In the genomic region with DNA sequence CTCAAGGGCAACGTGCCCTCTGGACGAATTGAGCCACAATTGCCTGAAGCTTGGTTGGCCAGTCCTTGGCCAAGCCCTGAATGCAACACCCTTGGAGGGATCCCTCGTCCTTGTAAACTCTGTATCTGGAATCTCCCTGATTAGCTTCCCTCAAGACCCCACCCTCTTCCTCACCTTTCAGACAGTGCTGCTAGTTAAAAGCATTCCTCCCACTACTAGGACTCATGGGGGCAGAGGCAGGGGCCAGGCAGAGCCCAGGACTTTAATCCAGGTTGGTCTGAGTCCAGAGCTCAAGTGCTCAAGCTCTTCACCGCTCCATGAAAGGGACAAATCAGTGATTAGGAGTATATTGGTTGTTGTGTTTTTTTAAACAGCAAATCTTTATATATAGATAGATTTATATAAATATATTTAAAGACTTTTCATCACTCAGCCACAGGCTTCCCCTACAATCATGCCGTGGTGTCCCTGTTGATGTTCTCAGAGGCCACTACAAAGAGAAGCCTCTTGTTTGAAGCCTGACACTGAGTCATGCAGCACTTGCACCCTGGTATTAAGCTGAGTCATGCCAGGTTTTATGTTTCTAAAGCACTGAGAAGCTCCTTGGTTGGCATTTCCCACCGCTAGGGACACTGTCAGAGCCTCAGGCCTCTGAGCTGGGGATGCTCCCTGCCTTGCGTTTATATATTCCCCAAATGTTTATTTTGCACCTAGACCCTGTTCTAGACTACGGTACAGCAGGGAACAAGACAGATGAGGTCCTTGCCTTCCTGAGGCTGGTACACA, we compare ENCODE assay signal across 17 cellular contexts. TPM values are rescaled to one million over a fixed set of nuclear protein-coding genes. Genes with fewer than 3 reads are reported as not detected.
DNase-seq lines count a peak whose midpoint lies in the region; ATAC-seq, FAIRE-seq and TF ChIP-seq lines count a peak whose summit lies in the region.
"Had no signal": no experiment of that assay in that cellular context is flagged by ENCODE, and none has a peak within 500 bp of the region (broad histone marks: within the 10 kb centered on the region; RNA-seq: fewer than 3 reads in every experiment).

No MANE protein-coding gene starts in this region.

- no peak overlapping the region for H3K27ac ChIP-seq in SK-N-SH (ENCODE audit: low read depth in 2 of 2, low read length in 1 of 2)
- H3K27ac ChIP-seq: gastroesophageal sphincter, left ventricle myocardium inferior, neural progenitor cell, RWPE1 had no signal

- H4K20me1 ChIP-seq in SK-N-SH (ENCODE audit: insufficient read depth) = no peaks in the 10 kb centered on the region

- H3K4me3 ChIP-seq in SK-N-SH (ENCODE audit: low read depth in 2 of 2, low read length in 1 of 2) = no peak overlapping the region
- H3K4me3 ChIP-seq: gastroesophageal sphincter, left ventricle myocardium inferior, neural progenitor cell had no signal

- no peak overlapping the region; the same call in 1 of the 2 replicates for H2AFZ ChIP-seq in SK-N-SH (ENCODE audit: low read depth)
- H2AFZ ChIP-seq: neural progenitor cell had no signal

- ATAC-seq in SK-N-SH treated with all-trans-retinoic acid at 6 μM for 48 hours (no peak), HG03108 (IDR thresholded peaks at IDR 0.05; ENCODE audit: unreplicated experiment) (no peak), GM21529 (IDR thresholded peaks at IDR 0.05; ENCODE audit: unreplicated experiment) (no peak)
- ATAC-seq: activated CD8-positive, alpha-beta memory T cell treated with anti-CD3 and anti-CD28 coated beads, Interleukin-2, amount 10 ng/mL, durations not matched to agents 7 days and 5 days; gastroesophageal sphincter had no signal

- no peaks in the 10 kb centered on the region for H3K27me3 ChIP-seq in SK-N-SH (ENCODE audit: insufficient read depth)
- H3K27me3 ChIP-seq: gastroesophageal sphincter, neural progenitor cell had no signal

- no peaks in the 10 kb centered on the region for H3K9me2 ChIP-seq in SK-N-SH

- no peaks in the 10 kb centered on the region for H3K9me3 ChIP-seq in SK-N-SH

- peak; percentile 25; the same call in 1 of the 2 replicates for TF ChIP-seq CTCF in SK-N-SH (IDR thresholded peaks at IDR 0.05)

- no peak for DNase-seq in SK-N-SH
- DNase-seq in RPMI7951 (ENCODE audit: low read depth) = peak; percentile 36
- peak; percentile 7 for DNase-seq in fibroblast of peridontal ligament (ENCODE audit: extremely low read depth)
- DNase-seq in urothelium cell line (ENCODE audit: low spot score) = peak; percentile 26
- no peak for DNase-seq in stimulated activated CD4-positive, alpha-beta T cell treated with anti-CD3 and anti-CD28 coated beads, Interleukin-15, amount 100 ng/mL, for 24 hours
- DNase-seq: activated CD8-positive, alpha-beta memory T cell treated with anti-CD3 and anti-CD28 coated beads, Interleukin-2, amount 10 ng/mL, durations not matched to agents 7 days and 5 days; activated naive CD8-positive, alpha-beta T cell treated with anti-CD3 and anti-CD28 coated beads, Interleukin-2, amount 10 ng/mL, durations not matched to agents 7 days and 5 days; left ventricle myocardium inferior; NCI-H2081; small intestine had no signal

- no peak overlapping the region for H3K4me2 ChIP-seq in SK-N-SH
- H3K4me2 ChIP-seq: neural progenitor cell had no signal

- no peaks in the 10 kb centered on the region for H3K79me2 ChIP-seq in SK-N-SH (ENCODE audit: insufficient read depth)

- no peaks in the 10 kb centered on the region for H3K36me3 ChIP-seq in SK-N-SH (replicated peaks in 1 of 2; ENCODE audit: control insufficient read depth in 1 of 2, insufficient read depth in 2 of 2, low read length in 1 of 2)
- H3K36me3 ChIP-seq: gastroesophageal sphincter, left ventricle myocardium inferior, neural progenitor cell had no signal

- no peaks in the 10 kb centered on the region; a peak in 1 of 4 replicates for H3K4me1 ChIP-seq in SK-N-SH (ENCODE audit: control insufficient read depth in 1 of 2, insufficient read depth in 2 of 2, low read depth in 1 of 2, low read length in 1 of 2)
- H3K4me1 ChIP-seq: neural progenitor cell had no signal

- FAIRE-seq in urothelium cell line (lab: Jason Lieb, UNC) = no peak
- FAIRE-seq: small intestine had no signal

- POLR2A ChIA-PET in SK-N-SH (lab: Yijun Ruan, JAX) = no interaction called here

- no peak overlapping the region for H3K9ac ChIP-seq in SK-N-SH
- H3K9ac ChIP-seq: neural progenitor cell had no signal

- 35% methylated on average over 8 of the region's 8 CpGs for WGBS in SK-N-SH (ENCODE audit: low lambda C conversion rate)

- no peaks in the 10 kb centered on the region for H3F3A ChIP-seq in SK-N-SH (replicated peaks; ENCODE audit: insufficient read depth)

- TF ChIP-seq RAD21 in SK-N-SH (IDR thresholded peaks at IDR 0.05; ENCODE audit: low read length) = no peak

- TF ChIP-seq EP300 in SK-N-SH (IDR thresholded peaks at IDR 0.05; ENCODE audit: borderline replicate concordance in 1 of 2, low read depth in 1 of 2, low read length in 1 of 2) = no peak

- CTCF ChIA-PET in SK-N-SH (lab: Yijun Ruan, JAX) = interaction anchor here (0.7 to 1.0 kb wide), 2 partner anchors 13 to 19 kb away, joined by 3 to 4 read pairs; no protein-coding TSS in a partner anchor

TF ChIP-seq in SK-N-SH, 30 proteins besides CTCF, POLR2A, EP300 and RAD21 (continues in another document):
- TF ChIP-seq, protein P1, sequence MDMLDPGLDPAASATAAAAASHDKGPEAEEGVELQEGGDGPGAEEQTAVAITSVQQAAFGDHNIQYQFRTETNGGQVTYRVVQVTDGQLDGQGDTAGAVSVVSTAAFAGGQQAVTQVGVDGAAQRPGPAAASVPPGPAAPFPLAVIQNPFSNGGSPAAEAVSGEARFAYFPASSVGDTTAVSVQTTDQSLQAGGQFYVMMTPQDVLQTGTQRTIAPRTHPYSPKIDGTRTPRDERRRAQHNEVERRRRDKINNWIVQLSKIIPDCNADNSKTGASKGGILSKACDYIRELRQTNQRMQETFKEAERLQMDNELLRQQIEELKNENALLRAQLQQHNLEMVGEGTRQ (IDR thresholded peaks at IDR 0.05; ENCODE audit: borderline replicate concordance, low read depth, low read length) = no peak
- TF ChIP-seq YY1 (IDR thresholded peaks at IDR 0.05; ENCODE audit: low read depth) (no peak), TAF1 (IDR thresholded peaks at IDR 0.05; ENCODE audit: borderline replicate concordance, low read depth, low read length) (no peak), MEF2A (IDR thresholded peaks at IDR 0.05; ENCODE audit: borderline replicate concordance, low read depth) (no peak)
- TF ChIP-seq, protein P2, sequence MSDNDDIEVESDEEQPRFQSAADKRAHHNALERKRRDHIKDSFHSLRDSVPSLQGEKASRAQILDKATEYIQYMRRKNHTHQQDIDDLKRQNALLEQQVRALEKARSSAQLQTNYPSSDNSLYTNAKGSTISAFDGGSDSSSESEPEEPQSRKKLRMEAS (IDR thresholded peaks at IDR 0.05; ENCODE audit: low read depth) = no peak

TF ChIP-seq in SK-N-SH treated with all-trans-retinoic acid at 6 μM for 48 hours, 23 proteins besides CTCF, POLR2A, EP300 and RAD21 (continues in another document):
- TF ChIP-seq ISL1 (CRISPR knock-in tag; IDR thresholded peaks at IDR 0.05) (no peak), SNAI2 (CRISPR knock-in tag; IDR thresholded peaks at IDR 0.05) (no peak), ZNF8 (CRISPR knock-in tag; IDR thresholded peaks at IDR 0.05) (no peak), OSR1 (CRISPR knock-in tag; IDR thresholded peaks at IDR 0.05) (no peak), TOX (CRISPR knock-in tag; IDR thresholded peaks at IDR 0.05; ENCODE audit: borderline replicate concordance) (no peak), CSDC2 (CRISPR knock-in tag; IDR thresholded peaks at IDR 0.05) (no peak), ZFP30 (CRISPR knock-in tag; IDR thresholded peaks at IDR 0.05) (no peak)
- TF ChIP-seq, protein P3, sequence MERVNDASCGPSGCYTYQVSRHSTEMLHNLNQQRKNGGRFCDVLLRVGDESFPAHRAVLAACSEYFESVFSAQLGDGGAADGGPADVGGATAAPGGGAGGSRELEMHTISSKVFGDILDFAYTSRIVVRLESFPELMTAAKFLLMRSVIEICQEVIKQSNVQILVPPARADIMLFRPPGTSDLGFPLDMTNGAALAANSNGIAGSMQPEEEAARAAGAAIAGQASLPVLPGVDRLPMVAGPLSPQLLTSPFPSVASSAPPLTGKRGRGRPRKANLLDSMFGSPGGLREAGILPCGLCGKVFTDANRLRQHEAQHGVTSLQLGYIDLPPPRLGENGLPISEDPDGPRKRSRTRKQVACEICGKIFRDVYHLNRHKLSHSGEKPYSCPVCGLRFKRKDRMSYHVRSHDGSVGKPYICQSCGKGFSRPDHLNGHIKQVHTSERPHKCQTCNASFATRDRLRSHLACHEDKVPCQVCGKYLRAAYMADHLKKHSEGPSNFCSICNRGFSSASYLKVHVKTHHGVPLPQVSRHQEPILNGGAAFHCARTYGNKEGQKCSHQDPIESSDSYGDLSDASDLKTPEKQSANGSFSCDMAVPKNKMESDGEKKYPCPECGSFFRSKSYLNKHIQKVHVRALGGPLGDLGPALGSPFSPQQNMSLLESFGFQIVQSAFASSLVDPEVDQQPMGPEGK (CRISPR knock-in tag; IDR thresholded peaks at IDR 0.05; ENCODE audit: borderline replicate concordance) = no peak
- TF ChIP-seq, protein P4, sequence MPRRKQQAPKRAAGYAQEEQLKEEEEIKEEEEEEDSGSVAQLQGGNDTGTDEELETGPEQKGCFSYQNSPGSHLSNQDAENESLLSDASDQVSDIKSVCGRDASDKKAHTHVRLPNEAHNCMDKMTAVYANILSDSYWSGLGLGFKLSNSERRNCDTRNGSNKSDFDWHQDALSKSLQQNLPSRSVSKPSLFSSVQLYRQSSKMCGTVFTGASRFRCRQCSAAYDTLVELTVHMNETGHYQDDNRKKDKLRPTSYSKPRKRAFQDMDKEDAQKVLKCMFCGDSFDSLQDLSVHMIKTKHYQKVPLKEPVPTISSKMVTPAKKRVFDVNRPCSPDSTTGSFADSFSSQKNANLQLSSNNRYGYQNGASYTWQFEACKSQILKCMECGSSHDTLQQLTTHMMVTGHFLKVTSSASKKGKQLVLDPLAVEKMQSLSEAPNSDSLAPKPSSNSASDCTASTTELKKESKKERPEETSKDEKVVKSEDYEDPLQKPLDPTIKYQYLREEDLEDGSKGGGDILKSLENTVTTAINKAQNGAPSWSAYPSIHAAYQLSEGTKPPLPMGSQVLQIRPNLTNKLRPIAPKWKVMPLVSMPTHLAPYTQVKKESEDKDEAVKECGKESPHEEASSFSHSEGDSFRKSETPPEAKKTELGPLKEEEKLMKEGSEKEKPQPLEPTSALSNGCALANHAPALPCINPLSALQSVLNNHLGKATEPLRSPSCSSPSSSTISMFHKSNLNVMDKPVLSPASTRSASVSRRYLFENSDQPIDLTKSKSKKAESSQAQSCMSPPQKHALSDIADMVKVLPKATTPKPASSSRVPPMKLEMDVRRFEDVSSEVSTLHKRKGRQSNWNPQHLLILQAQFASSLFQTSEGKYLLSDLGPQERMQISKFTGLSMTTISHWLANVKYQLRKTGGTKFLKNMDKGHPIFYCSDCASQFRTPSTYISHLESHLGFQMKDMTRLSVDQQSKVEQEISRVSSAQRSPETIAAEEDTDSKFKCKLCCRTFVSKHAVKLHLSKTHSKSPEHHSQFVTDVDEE (CRISPR knock-in tag; IDR thresholded peaks at IDR 0.05) = no peak

RNA-seq across cellular contexts. Expression of a gene that starts 53.8 kb away (rescaled TPM):
- 0.75 and 1.3 TPM in 2 replicates for polyA plus RNA-seq in SK-N-SH (2012; rRNA removed)
- polyA plus RNA-seq in SK-N-SH (2012; cell fraction: cytosol; rRNA removed) = 0.51 and 0.77 TPM in 2 replicates
- 0.66 and 1.0 TPM in 2 replicates for polyA plus RNA-seq in SK-N-SH (2012; cell fraction: nucleus; rRNA removed)
- total RNA-seq in RPMI7951 (2014; rRNA removed; shearing (Covaris generic)) = not detected in 2 replicates
- total RNA-seq: activated naive CD8-positive, alpha-beta T cell treated with anti-CD3 and anti-CD28 coated beads, Interleukin-2, amount 10 ng/mL, durations not matched to agents 7 days and 5 days; ureter had no signal
- polyA plus RNA-seq: small intestine had no signal

Comparison
In these comparisons a context has a peak if more than half of its experiments do, and no peak if none do; other contexts are left out.
1. DNase-seq: peak in RPMI7951 (single experiment), fibroblast of peridontal ligament (single experiment) and urothelium cell line (single experiment); none in SK-N-SH (single experiment) and stimulated activated CD4-positive, alpha-beta T cell treated with anti-CD3 and anti-CD28 coated beads, Interleukin-15, amount 100 ng/mL, for 24 hours (single experiment).